ENCODE assay signal across 22 cellular contexts in the genomic region with DNA sequence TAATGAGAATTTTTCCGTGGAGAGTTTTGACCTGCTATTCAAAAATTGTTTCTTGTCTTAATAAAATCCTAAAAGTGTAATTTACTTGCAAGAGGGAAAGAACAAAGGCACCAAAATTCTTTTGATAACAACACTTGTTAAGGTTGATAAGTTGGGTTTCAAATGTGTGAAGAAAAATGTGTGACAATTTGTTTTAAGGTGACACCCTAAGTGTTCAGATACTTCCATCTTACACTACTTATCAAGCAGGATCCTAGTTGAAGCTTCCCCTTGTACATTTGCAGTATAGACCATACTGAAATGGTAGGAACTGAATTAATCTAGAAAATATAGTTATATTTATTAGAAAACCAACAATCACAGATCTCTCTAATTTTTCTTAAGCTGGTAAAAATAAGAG.
DNase-seq lines count a peak whose midpoint lies in the region; ATAC-seq, FAIRE-seq and TF ChIP-seq lines count a peak whose summit lies in the region.
"Had no signal": no experiment of that assay in that cellular context is flagged by ENCODE, and none has a peak within 500 bp of the region (broad histone marks: within the 10 kb centered on the region; RNA-seq: fewer than 3 reads in every experiment).

No MANE protein-coding gene starts in this region.

- H3F3A ChIP-seq in PC-3 (ENCODE audit: low read length, unreplicated experiment): no peaks in the 10 kb centered on the region

- no peak overlapping the region for H3K4me3 ChIP-seq in PC-3 (ENCODE audit: low read length)
- H3K4me3 ChIP-seq in hepatocyte: no peak overlapping the region
- H3K4me3 ChIP-seq in left ventricle myocardium inferior: no peak overlapping the region

- intact Hi-C loops in PC-3 (cut with micrococcal nuclease) (no loop called here), left ventricle myocardium inferior (cut with micrococcal nuclease) (no loop called here)

- TF ChIP-seq CTCF in PC-3 (conservative IDR thresholded peaks at IDR 0.05; ENCODE audit: low read depth, low read length) (no peak), hepatocyte (IDR thresholded peaks at IDR 0.05; ENCODE audit: poor library complexity) (no peak), type B pancreatic cell (conservative IDR thresholded peaks at IDR 0.05) (no peak), left ventricle myocardium inferior (IDR thresholded peaks at IDR 0.05; ENCODE audit: borderline replicate concordance) (no peak)

- H3K79me2 ChIP-seq in PC-3 (ENCODE audit: low read length) (no peaks in the 10 kb centered on the region), hepatocyte (no peaks in the 10 kb centered on the region)

- H4K20me1 ChIP-seq in PC-3 (ENCODE audit: low read length): no peaks in the 10 kb centered on the region
- no peaks in the 10 kb centered on the region for H4K20me1 ChIP-seq in hepatocyte (ENCODE audit: insufficient read depth, poor library complexity, severe bottlenecking)

- H3K4me2 ChIP-seq in PC-3 (ENCODE audit: low read length): 0 out of 2 replicates have a peak overlapping the region, but pooled peaks have one; percentile 40
- peak overlapping the region; percentile 3 for H3K4me2 ChIP-seq in hepatocyte

- H3K36me3 ChIP-seq in PC-3 (ENCODE audit: low read depth, low read length) (no peaks in the 10 kb centered on the region), hepatocyte (replicated peaks; ENCODE audit: insufficient read depth, low read depth) (no peaks in the 10 kb centered on the region), left ventricle myocardium inferior (no peaks in the 10 kb centered on the region)

- H3K9me3 ChIP-seq in PC-3 (ENCODE audit: low read length) (no peaks in the 10 kb centered on the region), hepatocyte (ENCODE audit: low read depth) (no peaks in the 10 kb centered on the region), left ventricle myocardium inferior (replicated peaks) (no peaks in the 10 kb centered on the region)

- H3K27ac Mint-ChIP-seq in type B pancreatic cell: no peak overlapping the region
- H3K27ac Mint-ChIP-seq in naive thymus-derived CD8-positive, alpha-beta T cell: peak overlapping the region in 2 of 10 donors; percentile 12 to 50
- H3K27ac Mint-ChIP-seq: CD8-positive, alpha-beta T cell had no signal

- H3K4me1 Mint-ChIP-seq in type B pancreatic cell (ENCODE audit: unreplicated experiment): no peaks in the 10 kb centered on the region
- peaks cover 31 to 73% (median 70%) of the 10 kb centered on the region in 4 donors for H3K4me1 Mint-ChIP-seq in naive thymus-derived CD8-positive, alpha-beta T cell

- CTCF ChIA-PET in PC-3 (lab: Charles Lee): no interaction called here

- H3K27ac ChIP-seq in PC-3 (ENCODE audit: low read length) (no peak overlapping the region), hepatocyte (no peak overlapping the region), left ventricle myocardium inferior (replicated peaks) (no peak overlapping the region)
- H3K27ac ChIP-seq: RWPE1 had no signal

- no peaks in the 10 kb centered on the region for H3K36me3 Mint-ChIP-seq in type B pancreatic cell
- H3K36me3 Mint-ChIP-seq in naive thymus-derived CD8-positive, alpha-beta T cell: peaks cover 0 to 28% (median 12%) of the 10 kb centered on the region in 3 donors

- FAIRE-seq in GM19239 (lab: Jason Lieb, UNC): peak; percentile 51

- H3K27me3 ChIP-seq in PC-3 (ENCODE audit: low read length) (no peaks in the 10 kb centered on the region), hepatocyte (no peaks in the 10 kb centered on the region), left ventricle myocardium inferior (ENCODE audit: low read depth) (no peaks in the 10 kb centered on the region)

- no TSS peak for BruUV-seq in PC-3 (replicated peaks; lab: Mats Ljungman, UMichigan)

- H2AFZ ChIP-seq in PC-3 (ENCODE audit: low read length): peak overlapping the region; percentile 73; the same call in 1 of the 2 replicates
- H2AFZ ChIP-seq in hepatocyte: no peak overlapping the region

- H3K9me2 ChIP-seq in PC-3 (replicated peaks; ENCODE audit: low read length) (no peaks in the 10 kb centered on the region), hepatocyte (replicated peaks; ENCODE audit: insufficient read depth) (no peaks in the 10 kb centered on the region)

- DNase-seq in GM19239 (ENCODE audit: insufficient read length, low spot score) (no peak), PC-3 (no peak), hepatocyte (ENCODE audit: low spot score) (no peak), type B pancreatic cell (ENCODE audit: extremely low spot score, unreplicated experiment) (no peak), hypothalamus (lab: John Stamatoyannopoulos, UW) (no peak), left ventricle myocardium inferior (no peak)
- no peak for DNase-seq in naive thymus-derived CD8-positive, alpha-beta T cell
- DNase-seq: C1 segment of cervical spinal cord; CD8-positive, alpha-beta T cell; DMS 273 treated with DMSO at 0.1 percent for 48 hours; DMS79; GF-D8; HCEC 1CT; KBM-7; MM.1S; NCI-H2029; NCI-H446 treated with DMSO at 0.1 percent for 48 hours; NCI-H526; NCI-H82; SHP77 treated with DMSO at 0.1 percent for 48 hours had no signal

- no peak overlapping the region for H3K9ac ChIP-seq in PC-3 (ENCODE audit: low read length)

- no peak for ATAC-seq in PC-3
- ATAC-seq in naive thymus-derived CD8-positive, alpha-beta T cell: no peak
- ATAC-seq: CD8-positive, alpha-beta T cell; Panc1 had no signal

- no peaks in the 10 kb centered on the region for H3K9me3 Mint-ChIP-seq in type B pancreatic cell
- H3K9me3 Mint-ChIP-seq in naive thymus-derived CD8-positive, alpha-beta T cell: no peaks in the 10 kb centered on the region
- H3K9me3 Mint-ChIP-seq: CD8-positive, alpha-beta T cell had no signal

- no peaks in the 10 kb centered on the region for H3K4me1 ChIP-seq in PC-3 (ENCODE audit: insufficient read depth, low read length)
- no peaks in the 10 kb centered on the region for H3K4me1 ChIP-seq in hepatocyte (ENCODE audit: insufficient read depth)
- H3K4me1 ChIP-seq in left ventricle myocardium inferior: no peaks in the 10 kb centered on the region

- H3K4me3 Mint-ChIP-seq in type B pancreatic cell: peak overlapping the region; percentile 55
- H3K4me3 Mint-ChIP-seq in naive thymus-derived CD8-positive, alpha-beta T cell: no peak overlapping the region
- H3K4me3 Mint-ChIP-seq: CD8-positive, alpha-beta T cell had no signal

- POLR2A ChIA-PET in PC-3 (lab: Charles Lee; ENCODE audit: unreplicated experiment): no interaction called here
- POLR2A ChIA-PET in naive thymus-derived CD8-positive, alpha-beta T cell (lab: Charles Lee): no interaction called here

- no peaks in the 10 kb centered on the region for H3K27me3 Mint-ChIP-seq in type B pancreatic cell
- H3K27me3 Mint-ChIP-seq in naive thymus-derived CD8-positive, alpha-beta T cell: no peaks in the 10 kb centered on the region

- 58% methylated on average over 1 of the region's 1 CpG for WGBS in hepatocyte (ENCODE audit: low lambda C conversion rate, missing lambda C conversion rate)
